ENCODE assay signal across 1 cellular context in the genomic region with DNA sequence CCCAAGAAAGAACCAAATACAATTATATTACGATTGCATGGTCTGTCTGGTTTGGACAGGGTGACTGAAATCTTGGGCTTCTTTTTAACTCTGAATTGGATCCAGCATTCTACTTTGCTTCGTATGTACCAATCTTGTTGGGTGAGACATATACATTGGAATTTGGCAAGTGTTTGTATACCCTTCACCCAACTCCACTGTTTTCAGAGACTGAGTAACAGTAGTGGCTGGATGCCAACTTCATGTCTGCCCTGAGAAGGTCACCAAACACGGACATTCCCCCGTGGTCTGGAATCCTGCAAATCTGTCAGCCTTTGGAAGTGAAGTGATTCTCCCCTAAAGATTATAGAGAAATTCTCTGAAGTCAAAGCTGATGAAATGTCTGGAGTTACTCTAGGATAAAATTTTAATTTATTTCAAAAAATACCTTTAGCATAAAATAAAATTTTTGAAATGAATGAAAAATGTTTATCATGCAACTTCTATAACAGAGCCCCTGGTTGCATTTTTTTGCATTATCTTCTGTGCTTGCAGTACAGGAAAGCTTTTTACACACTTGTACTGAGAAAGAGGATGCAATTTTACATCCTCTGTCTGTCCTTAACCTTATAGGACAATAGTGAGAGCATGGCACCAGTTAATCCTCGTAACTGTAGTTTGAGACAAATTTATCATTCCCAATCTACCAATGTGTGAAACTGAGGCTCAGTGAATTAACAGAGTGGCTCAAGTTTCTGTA.
TF ChIP-seq lines count a peak whose summit lies in the region.

No MANE protein-coding gene starts in this region.

TF ChIP-seq in SK-N-SH treated with all-trans-retinoic acid at 6 μM for 48 hours, 23 proteins besides CTCF, POLR2A, EP300 and RAD21 (continued from another document):
- TF ChIP-seq PPARA (CRISPR knock-in tag; IDR thresholded peaks at IDR 0.05; ENCODE audit: borderline replicate concordance) (no peak), ZC3H10 (CRISPR knock-in tag; IDR thresholded peaks at IDR 0.05) (no peak), SNAI2 (CRISPR knock-in tag; IDR thresholded peaks at IDR 0.05) (no peak), RARB (CRISPR knock-in tag; IDR thresholded peaks at IDR 0.05) (no peak), ZFP30 (CRISPR knock-in tag; IDR thresholded peaks at IDR 0.05) (no peak), GLIS3 (CRISPR knock-in tag; IDR thresholded peaks at IDR 0.05) (no peak), TOX (CRISPR knock-in tag; IDR thresholded peaks at IDR 0.05; ENCODE audit: borderline replicate concordance) (peak; percentile 26), ESRRG (CRISPR knock-in tag; IDR thresholded peaks at IDR 0.05) (no peak)
- TF ChIP-seq, protein P1, sequence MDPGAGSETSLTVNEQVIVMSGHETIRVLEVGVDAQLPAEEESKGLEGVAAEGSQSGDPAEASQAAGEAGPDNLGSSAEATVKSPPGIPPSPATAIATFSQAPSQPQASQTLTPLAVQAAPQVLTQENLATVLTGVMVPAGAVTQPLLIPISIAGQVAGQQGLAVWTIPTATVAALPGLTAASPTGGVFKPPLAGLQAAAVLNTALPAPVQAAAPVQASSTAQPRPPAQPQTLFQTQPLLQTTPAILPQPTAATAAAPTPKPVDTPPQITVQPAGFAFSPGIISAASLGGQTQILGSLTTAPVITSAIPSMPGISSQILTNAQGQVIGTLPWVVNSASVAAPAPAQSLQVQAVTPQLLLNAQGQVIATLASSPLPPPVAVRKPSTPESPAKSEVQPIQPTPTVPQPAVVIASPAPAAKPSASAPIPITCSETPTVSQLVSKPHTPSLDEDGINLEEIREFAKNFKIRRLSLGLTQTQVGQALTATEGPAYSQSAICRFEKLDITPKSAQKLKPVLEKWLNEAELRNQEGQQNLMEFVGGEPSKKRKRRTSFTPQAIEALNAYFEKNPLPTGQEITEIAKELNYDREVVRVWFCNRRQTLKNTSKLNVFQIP (CRISPR knock-in tag; IDR thresholded peaks at IDR 0.05; ENCODE audit: borderline replicate concordance, low read depth), result no peak; the same call in 1 of the 2 replicates
- TF ChIP-seq, protein P2, sequence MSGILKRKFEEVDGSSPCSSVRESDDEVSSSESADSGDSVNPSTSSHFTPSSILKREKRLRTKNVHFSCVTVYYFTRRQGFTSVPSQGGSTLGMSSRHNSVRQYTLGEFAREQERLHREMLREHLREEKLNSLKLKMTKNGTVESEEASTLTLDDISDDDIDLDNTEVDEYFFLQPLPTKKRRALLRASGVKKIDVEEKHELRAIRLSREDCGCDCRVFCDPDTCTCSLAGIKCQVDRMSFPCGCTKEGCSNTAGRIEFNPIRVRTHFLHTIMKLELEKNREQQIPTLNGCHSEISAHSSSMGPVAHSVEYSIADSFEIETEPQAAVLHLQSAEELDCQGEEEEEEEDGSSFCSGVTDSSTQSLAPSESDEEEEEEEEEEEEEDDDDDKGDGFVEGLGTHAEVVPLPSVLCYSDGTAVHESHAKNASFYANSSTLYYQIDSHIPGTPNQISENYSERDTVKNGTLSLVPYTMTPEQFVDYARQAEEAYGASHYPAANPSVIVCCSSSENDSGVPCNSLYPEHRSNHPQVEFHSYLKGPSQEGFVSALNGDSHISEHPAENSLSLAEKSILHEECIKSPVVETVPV (CRISPR knock-in tag; IDR thresholded peaks at IDR 0.05), result no peak
